ENCODE assay signal across 28 cellular contexts in genomic region chr10:128500642-128501041, GRCh38.
"Had no signal": no experiment of that assay in that cellular context is flagged by ENCODE, and none has a peak within 500 bp of the region (broad histone marks: within the 10 kb centered on the region; RNA-seq: fewer than 3 reads in every experiment).

No MANE protein-coding gene starts in this region.

- H2AFZ ChIP-seq: neural progenitor cell, parathyroid adenoma had no signal

- H3K4me2 ChIP-seq: neural progenitor cell had no signal

- H3K36me3 Mint-ChIP-seq: natural killer cell; neural progenitor cell; stimulated activated effector memory CD8-positive, alpha-beta T cell treated with anti-CD3 and anti-CD28 coated beads, Interleukin-12 subunit alpha, Interleukin-12 subunit beta, amount 100 ng/mL, for 72 hours; stimulated activated naive B cell treated with anti-CD40 and anti-IgM and Interleukin-4, amounts not matched to agents 10 μg/mL and 1 μg/mL and 100 μg/mL, for 72 hours; type B pancreatic cell had no signal

- H3K4me1 Mint-ChIP-seq: natural killer cell; nephron; stimulated activated effector memory CD8-positive, alpha-beta T cell treated with anti-CD3 and anti-CD28 coated beads, Interleukin-12 subunit alpha, Interleukin-12 subunit beta, amount 100 ng/mL, for 72 hours; stimulated activated naive B cell treated with anti-CD40 and anti-IgM and Interleukin-4, amounts not matched to agents 10 μg/mL and 1 μg/mL and 100 μg/mL, for 72 hours had no signal

- H3K4me3 ChIP-seq: neural progenitor cell, ovary, psoas muscle, right lobe of liver, sigmoid colon, stomach, thoracic aorta, thyroid gland, transverse colon, upper lobe of right lung, vagina had no signal

- H3K27me3 ChIP-seq: neural progenitor cell, ovary, right lobe of liver, sigmoid colon, stomach, thyroid gland, transverse colon, upper lobe of right lung, vagina had no signal

- H3K27ac Mint-ChIP-seq: natural killer cell; nephron; neural progenitor cell; progenitor cell of endocrine pancreas; stimulated activated effector memory CD8-positive, alpha-beta T cell treated with anti-CD3 and anti-CD28 coated beads, Interleukin-12 subunit alpha, Interleukin-12 subunit beta, amount 100 ng/mL, for 72 hours; stimulated activated naive B cell treated with anti-CD40 and anti-IgM and Interleukin-4, amounts not matched to agents 10 μg/mL and 1 μg/mL and 100 μg/mL, for 72 hours; stimulated activated naive CD8-positive, alpha-beta T cell treated with anti-CD3 and anti-CD28 coated beads, Interleukin-15, Interleukin-2, amounts not matched to agents 100 ng/mL and 50 ng/mL, for 24 hours; type B pancreatic cell had no signal

- H3K27ac ChIP-seq: neural progenitor cell, ovary, parathyroid adenoma, psoas muscle, right lobe of liver, sigmoid colon, stomach, thoracic aorta, thyroid gland, transverse colon, upper lobe of right lung, vagina had no signal

- H3K27me3 Mint-ChIP-seq: stimulated activated naive B cell treated with anti-CD40 and anti-IgM and Interleukin-4, amounts not matched to agents 10 μg/mL and 1 μg/mL and 100 μg/mL, for 72 hours; stimulated activated naive CD8-positive, alpha-beta T cell treated with anti-CD3 and anti-CD28 coated beads, Interleukin-15, Interleukin-2, amounts not matched to agents 100 ng/mL and 50 ng/mL, for 24 hours had no signal

- H3K4me3 Mint-ChIP-seq: natural killer cell; nephron; neural progenitor cell; stimulated activated effector memory CD8-positive, alpha-beta T cell treated with anti-CD3 and anti-CD28 coated beads, Interleukin-12 subunit alpha, Interleukin-12 subunit beta, amount 100 ng/mL, for 72 hours; stimulated activated naive B cell treated with anti-CD40 and anti-IgM and Interleukin-4, amounts not matched to agents 10 μg/mL and 1 μg/mL and 100 μg/mL, for 72 hours; stimulated activated naive CD8-positive, alpha-beta T cell treated with anti-CD3 and anti-CD28 coated beads, Interleukin-15, Interleukin-2, amounts not matched to agents 100 ng/mL and 50 ng/mL, for 24 hours; type B pancreatic cell had no signal

- H3K36me3 ChIP-seq: neural progenitor cell, ovary, right lobe of liver, sigmoid colon, stomach, thoracic aorta, thyroid gland, transverse colon, upper lobe of right lung, vagina had no signal

- H3K9me3 ChIP-seq: ovary, psoas muscle, right lobe of liver, sigmoid colon, stomach, thoracic aorta, thyroid gland, transverse colon, upper lobe of right lung, vagina had no signal

- DNase-seq: natural killer cell; occipital lobe; ovary; posterior cingulate gyrus; psoas muscle; right cardiac atrium; sigmoid colon; small intestine; stimulated activated CD4-positive, alpha-beta T cell treated with anti-CD3 and anti-CD28 coated beads, Interleukin-15, amount 100 ng/mL, for 24 hours; stimulated activated CD4-positive, alpha-beta T cell treated with anti-CD3 and anti-CD28 coated beads, Interleukin-2, amount 100 ng/mL, for 24 hours; stimulated activated CD4-positive, alpha-beta T cell treated with anti-CD3 and anti-CD28 coated beads, Interleukin-2, amount 100 ng/mL, for 48 hours; stimulated activated CD4-positive, alpha-beta T cell treated with anti-CD3 and anti-CD28 coated beads, Interleukin-4, amount 100 ng/mL, for 24 hours; stimulated activated naive B cell treated with anti-CD40 and anti-IgM and Interleukin-4, amounts not matched to agents 10 μg/mL and 1 μg/mL and 100 μg/mL, for 72 hours; stimulated activated naive CD4-positive, alpha-beta T cell treated with Interleukin-2 at 50 U/mL for 16 hours; stomach; thyroid gland; transverse colon had no signal

- H3K9ac ChIP-seq: neural progenitor cell, parathyroid adenoma had no signal

- FAIRE-seq: small intestine had no signal

- H3K9me3 Mint-ChIP-seq: natural killer cell; nephron; stimulated activated effector memory CD8-positive, alpha-beta T cell treated with anti-CD3 and anti-CD28 coated beads, Interleukin-12 subunit alpha, Interleukin-12 subunit beta, amount 100 ng/mL, for 72 hours; stimulated activated naive CD8-positive, alpha-beta T cell treated with anti-CD3 and anti-CD28 coated beads, Interleukin-15, Interleukin-2, amounts not matched to agents 100 ng/mL and 50 ng/mL, for 24 hours; type B pancreatic cell had no signal

- ATAC-seq: natural killer cell; psoas muscle; right cardiac atrium; right lobe of liver; stimulated activated effector memory CD8-positive, alpha-beta T cell treated with anti-CD3 and anti-CD28 coated beads, Interleukin-12 subunit alpha, Interleukin-12 subunit beta, amount 100 ng/mL, for 72 hours; stimulated activated naive B cell treated with anti-CD40 and anti-IgM and Interleukin-4, amounts not matched to agents 10 μg/mL and 1 μg/mL and 100 μg/mL, for 72 hours; upper lobe of right lung had no signal

- H3K79me2 ChIP-seq: parathyroid adenoma had no signal

- H3K4me1 ChIP-seq: parathyroid adenoma, psoas muscle, right lobe of liver, sigmoid colon, stomach, thyroid gland, transverse colon, upper lobe of right lung, vagina had no signal
